ENCODE assay signal across 1 cellular context in the genomic region with DNA sequence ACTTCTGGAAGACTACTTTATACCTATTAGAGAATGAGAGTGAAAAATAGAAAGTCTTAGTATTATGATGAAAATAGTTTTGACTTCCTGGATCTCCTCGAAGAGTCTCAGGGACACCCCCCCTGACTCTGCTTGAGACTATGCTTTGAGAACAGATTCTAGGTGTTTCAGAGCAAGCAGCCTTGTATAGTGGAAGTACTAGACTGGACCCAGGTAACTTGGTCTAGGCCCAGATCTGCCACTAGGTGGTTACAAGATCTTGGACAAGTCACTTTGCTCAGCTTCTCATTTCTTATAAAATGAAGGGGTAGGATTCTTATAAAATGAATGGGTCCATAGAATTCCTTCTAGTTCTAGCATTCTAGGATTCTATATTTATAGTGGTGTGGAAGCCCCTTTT.
TF ChIP-seq lines count a peak whose summit lies in the region.

No MANE protein-coding gene starts in this region.

TF ChIP-seq in HepG2, 621 proteins besides CTCF, POLR2A, EP300 and RAD21 (continued from another document):
- TF ChIP-seq, protein P1, sequence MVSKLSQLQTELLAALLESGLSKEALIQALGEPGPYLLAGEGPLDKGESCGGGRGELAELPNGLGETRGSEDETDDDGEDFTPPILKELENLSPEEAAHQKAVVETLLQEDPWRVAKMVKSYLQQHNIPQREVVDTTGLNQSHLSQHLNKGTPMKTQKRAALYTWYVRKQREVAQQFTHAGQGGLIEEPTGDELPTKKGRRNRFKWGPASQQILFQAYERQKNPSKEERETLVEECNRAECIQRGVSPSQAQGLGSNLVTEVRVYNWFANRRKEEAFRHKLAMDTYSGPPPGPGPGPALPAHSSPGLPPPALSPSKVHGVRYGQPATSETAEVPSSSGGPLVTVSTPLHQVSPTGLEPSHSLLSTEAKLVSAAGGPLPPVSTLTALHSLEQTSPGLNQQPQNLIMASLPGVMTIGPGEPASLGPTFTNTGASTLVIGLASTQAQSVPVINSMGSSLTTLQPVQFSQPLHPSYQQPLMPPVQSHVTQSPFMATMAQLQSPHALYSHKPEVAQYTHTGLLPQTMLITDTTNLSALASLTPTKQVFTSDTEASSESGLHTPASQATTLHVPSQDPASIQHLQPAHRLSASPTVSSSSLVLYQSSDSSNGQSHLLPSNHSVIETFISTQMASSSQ (IDR thresholded peaks at IDR 0.05; ENCODE audit: low read depth) = no peak
- TF ChIP-seq, protein P1 (CRISPR knock-in tag; IDR thresholded peaks at IDR 0.05; ENCODE audit: borderline replicate concordance) = no peak
- TF ChIP-seq ZNF451 (CRISPR knock-in tag; IDR thresholded peaks at IDR 0.05) (no peak), SAP130 (CRISPR knock-in tag; IDR thresholded peaks at IDR 0.05; ENCODE audit: low read depth) (no peak), ZNF670 (CRISPR knock-in tag; IDR thresholded peaks at IDR 0.05; ENCODE audit: borderline replicate concordance) (no peak), ZBTB8A (CRISPR knock-in tag; IDR thresholded peaks at IDR 0.05; ENCODE audit: borderline replicate concordance, low read depth) (no peak), MEF2D (CRISPR knock-in tag; IDR thresholded peaks at IDR 0.05) (no peak)
- TF ChIP-seq, protein P2, sequence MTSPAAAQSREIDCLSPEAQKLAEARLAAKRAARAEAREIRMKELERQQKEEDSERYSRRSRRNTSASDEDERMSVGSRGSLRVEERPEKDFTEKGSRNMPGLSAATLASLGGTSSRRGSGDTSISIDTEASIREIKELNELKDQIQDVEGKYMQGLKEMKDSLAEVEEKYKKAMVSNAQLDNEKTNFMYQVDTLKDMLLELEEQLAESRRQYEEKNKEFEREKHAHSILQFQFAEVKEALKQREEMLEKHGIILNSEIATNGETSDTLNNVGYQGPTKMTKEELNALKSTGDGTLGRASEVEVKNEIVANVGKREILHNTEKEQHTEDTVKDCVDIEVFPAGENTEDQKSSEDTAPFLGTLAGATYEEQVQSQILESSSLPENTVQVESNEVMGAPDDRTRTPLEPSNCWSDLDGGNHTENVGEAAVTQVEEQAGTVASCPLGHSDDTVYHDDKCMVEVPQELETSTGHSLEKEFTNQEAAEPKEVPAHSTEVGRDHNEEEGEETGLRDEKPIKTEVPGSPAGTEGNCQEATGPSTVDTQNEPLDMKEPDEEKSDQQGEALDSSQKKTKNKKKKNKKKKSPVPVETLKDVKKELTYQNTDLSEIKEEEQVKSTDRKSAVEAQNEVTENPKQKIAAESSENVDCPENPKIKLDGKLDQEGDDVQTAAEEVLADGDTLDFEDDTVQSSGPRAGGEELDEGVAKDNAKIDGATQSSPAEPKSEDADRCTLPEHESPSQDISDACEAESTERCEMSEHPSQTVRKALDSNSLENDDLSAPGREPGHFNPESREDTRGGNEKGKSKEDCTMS (CRISPR knock-in tag; conservative IDR thresholded peaks at IDR 0.05) = no peak
